In the genomic region with DNA sequence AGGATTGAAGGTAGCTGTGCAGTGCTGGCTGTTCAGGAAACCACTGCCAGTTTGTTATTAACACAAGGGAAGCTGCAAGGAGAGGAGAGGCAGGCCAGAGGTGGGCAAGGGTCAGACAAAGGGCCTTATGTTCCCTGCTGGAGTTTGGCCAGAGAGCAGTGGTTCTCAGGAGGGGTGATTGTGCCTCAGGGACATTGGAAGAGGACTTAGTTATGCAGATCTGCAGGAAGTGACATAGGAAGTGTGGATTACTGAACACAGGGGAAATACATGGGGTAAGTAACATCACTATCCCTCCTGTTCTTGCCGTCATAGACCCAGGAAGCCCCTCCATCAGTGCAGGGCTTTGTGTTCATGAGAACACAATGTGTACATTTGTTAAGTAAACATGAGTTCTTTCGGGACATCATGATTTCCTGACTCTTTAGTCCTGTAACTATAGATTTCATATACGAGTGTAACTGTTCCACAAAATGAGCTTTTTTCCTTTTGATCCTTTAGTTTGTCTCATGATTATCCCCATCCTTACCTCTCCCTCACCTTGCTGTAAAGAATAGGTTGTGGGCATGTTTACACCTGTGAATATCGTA, we compare ENCODE assay signal across 15 cellular contexts. TPM values are rescaled to one million over a fixed set of nuclear protein-coding genes. Genes with fewer than 3 reads are reported as not detected.
A peak's percentile ranks its signal among the peaks of the same experiment; 100 is the strongest.
DNase-seq lines count a peak whose midpoint lies in the region; ATAC-seq and TF ChIP-seq lines count a peak whose summit lies in the region.
"Had no signal": no experiment of that assay in that cellular context is flagged by ENCODE, and none has a peak within 500 bp of the region (broad histone marks: within the 10 kb centered on the region; RNA-seq: fewer than 3 reads in every experiment).

No MANE protein-coding gene starts in this region.

- peak overlapping the region; percentile 27 to 74 (median 60) for H3K27ac Mint-ChIP-seq in CD4-positive, CD25-positive, alpha-beta regulatory T cell
- H3K27ac Mint-ChIP-seq in activated naive CD8-positive, alpha-beta T cell treated with anti-CD3 and anti-CD28 coated beads, Interleukin-2, amount 10 ng/mL, durations not matched to agents 7 days and 5 days: peak overlapping the region; percentile 79
- H3K27ac Mint-ChIP-seq in naive thymus-derived CD4-positive, alpha-beta T cell: peak overlapping the region in 6 of 9 donors; percentile 9 to 89 (median 34)

- no peak for ATAC-seq in CD4-positive, CD25-positive, alpha-beta regulatory T cell (ENCODE audit: low read depth in 2 of 2)
- no peak for ATAC-seq in activated naive CD8-positive, alpha-beta T cell treated with anti-CD3 and anti-CD28 coated beads, Interleukin-2, amount 10 ng/mL, durations not matched to agents 7 days and 5 days (ENCODE audit: low read depth)
- ATAC-seq in naive thymus-derived CD4-positive, alpha-beta T cell: no peak
- ATAC-seq in sciatic nerve: no peak

- H3K4me1 Mint-ChIP-seq in CD4-positive, CD25-positive, alpha-beta regulatory T cell: peaks cover 8 to 24% (median 17%) of the 10 kb centered on the region in 4 donors
- peaks cover 25% of the 10 kb centered on the region for H3K4me1 Mint-ChIP-seq in activated naive CD8-positive, alpha-beta T cell treated with anti-CD3 and anti-CD28 coated beads, Interleukin-2, amount 10 ng/mL, durations not matched to agents 7 days and 5 days
- peaks cover 9 to 32% (median 19%) of the 10 kb centered on the region in 7 donors for H3K4me1 Mint-ChIP-seq in naive thymus-derived CD4-positive, alpha-beta T cell

- no peaks in the 10 kb centered on the region for H3K27me3 Mint-ChIP-seq in CD4-positive, CD25-positive, alpha-beta regulatory T cell
- no peaks in the 10 kb centered on the region for H3K27me3 Mint-ChIP-seq in activated naive CD8-positive, alpha-beta T cell treated with anti-CD3 and anti-CD28 coated beads, Interleukin-2, amount 10 ng/mL, durations not matched to agents 7 days and 5 days
- H3K27me3 Mint-ChIP-seq in naive thymus-derived CD4-positive, alpha-beta T cell: no peaks in the 10 kb centered on the region

- WGBS in esophagus squamous epithelium, 2 donors: 72% methylated on average over 4 of the region's 4 CpGs

- peaks cover 29% of the 10 kb centered on the region for H3K36me3 Mint-ChIP-seq in CD4-positive, CD25-positive, alpha-beta regulatory T cell
- peaks cover 29% of the 10 kb centered on the region for H3K36me3 Mint-ChIP-seq in activated naive CD8-positive, alpha-beta T cell treated with anti-CD3 and anti-CD28 coated beads, Interleukin-2, amount 10 ng/mL, durations not matched to agents 7 days and 5 days
- H3K36me3 Mint-ChIP-seq in naive thymus-derived CD4-positive, alpha-beta T cell: peaks cover 12 to 40% (median 21%) of the 10 kb centered on the region in 5 donors

- intact Hi-C loops in naive thymus-derived CD4-positive, alpha-beta T cell (cut with micrococcal nuclease): loop anchor here in 1 of 2 donors (10.0 kb wide), 1 partner anchor 1935 kb away; a partner anchor contains a TSS
- intact Hi-C loops in sciatic nerve (cut with DNase I) (no loop called here), esophagus squamous epithelium (cut with DNase I) (no loop called here)

- no peak overlapping the region for H3K4me3 ChIP-seq in CD4-positive, CD25-positive, alpha-beta regulatory T cell (ENCODE audit: low read depth, low read length)
- no peak overlapping the region for H3K4me3 ChIP-seq in naive thymus-derived CD4-positive, alpha-beta T cell (ENCODE audit: low read length)
- H3K4me3 ChIP-seq in esophagus squamous epithelium: no peak overlapping the region
- H3K4me3 ChIP-seq: colonic mucosa, MG63 had no signal

- H3K9me3 Mint-ChIP-seq in CD4-positive, CD25-positive, alpha-beta regulatory T cell: no peaks in the 10 kb centered on the region
- H3K9me3 Mint-ChIP-seq in activated naive CD8-positive, alpha-beta T cell treated with anti-CD3 and anti-CD28 coated beads, Interleukin-2, amount 10 ng/mL, durations not matched to agents 7 days and 5 days: no peaks in the 10 kb centered on the region
- no peaks in the 10 kb centered on the region for H3K9me3 Mint-ChIP-seq in naive thymus-derived CD4-positive, alpha-beta T cell
- H3K9me3 Mint-ChIP-seq: nephron had no signal

- H3K27ac ChIP-seq in CD4-positive, CD25-positive, alpha-beta regulatory T cell (ENCODE audit: insufficient read depth, low read length, poor library complexity, severe bottlenecking): no peak overlapping the region
- no peak overlapping the region for H3K27ac ChIP-seq in naive thymus-derived CD4-positive, alpha-beta T cell (ENCODE audit: low read depth, low read length)
- no peak overlapping the region for H3K27ac ChIP-seq in esophagus squamous epithelium
- H3K27ac ChIP-seq: colonic mucosa had no signal

- POLR2A ChIA-PET in activated naive CD8-positive, alpha-beta T cell treated with anti-CD3 and anti-CD28 coated beads, Interleukin-2, amount 10 ng/mL, durations not matched to agents 7 days and 5 days (lab: Charles Lee): interaction anchor here (0.8 kb wide), 1 partner anchor 9 kb away, joined by 3 read pairs; no protein-coding TSS in a partner anchor
- POLR2A ChIA-PET in naive thymus-derived CD4-positive, alpha-beta T cell (lab: Charles Lee): interaction anchor here (0.8 to 1.1 kb wide), 3 partner anchors 9 to 157 kb away, joined by 3 to 5 read pairs (median 3); no protein-coding TSS in a partner anchor

- H3K36me3 ChIP-seq in CD4-positive, CD25-positive, alpha-beta regulatory T cell (ENCODE audit: control insufficient read depth, insufficient read depth, low read length): peaks cover 71% of the 10 kb centered on the region
- H3K36me3 ChIP-seq in naive thymus-derived CD4-positive, alpha-beta T cell (ENCODE audit: control insufficient read depth in 2 of 3, insufficient read depth in 3 of 3, low read length in 3 of 3): peaks cover 10 to 71% (median 37%) of the 10 kb centered on the region in 3 experiments
- peaks cover 16 to 77% (median 45%) of the 10 kb centered on the region in 3 donors for H3K36me3 ChIP-seq in esophagus squamous epithelium

- TF ChIP-seq POLR2A in esophagus squamous epithelium (IDR thresholded peaks at IDR 0.05): no peak

- no peaks in the 10 kb centered on the region for H3K27me3 ChIP-seq in CD4-positive, CD25-positive, alpha-beta regulatory T cell (ENCODE audit: control insufficient read depth, insufficient read depth, low read length)
- H3K27me3 ChIP-seq in naive thymus-derived CD4-positive, alpha-beta T cell (ENCODE audit: control insufficient read depth in 2 of 2, insufficient read depth in 2 of 2, low read length in 2 of 2): no peaks in the 10 kb centered on the region
- H3K27me3 ChIP-seq in esophagus squamous epithelium: no peaks in the 10 kb centered on the region
- H3K27me3 ChIP-seq: colonic mucosa, MG63 had no signal

- no peak for TF ChIP-seq CTCF in esophagus squamous epithelium (IDR thresholded peaks at IDR 0.05)

- H3K4me1 ChIP-seq in CD4-positive, CD25-positive, alpha-beta regulatory T cell (ENCODE audit: control insufficient read depth, insufficient read depth, low read length, poor library complexity, severe bottlenecking): peaks cover 9% of the 10 kb centered on the region
- peaks cover 5 to 8% of the 10 kb centered on the region in 2 donors for H3K4me1 ChIP-seq in naive thymus-derived CD4-positive, alpha-beta T cell (ENCODE audit: control insufficient read depth in 2 of 2, insufficient read depth in 2 of 2, low read length in 2 of 2)
- peaks cover 0 to 47% (median 14%) of the 10 kb centered on the region in 3 donors for H3K4me1 ChIP-seq in esophagus squamous epithelium
- H3K4me1 ChIP-seq: colonic mucosa had no signal

- no peak overlapping the region for H3K4me3 Mint-ChIP-seq in CD4-positive, CD25-positive, alpha-beta regulatory T cell
- H3K4me3 Mint-ChIP-seq in activated naive CD8-positive, alpha-beta T cell treated with anti-CD3 and anti-CD28 coated beads, Interleukin-2, amount 10 ng/mL, durations not matched to agents 7 days and 5 days: no peak overlapping the region
- H3K4me3 Mint-ChIP-seq in naive thymus-derived CD4-positive, alpha-beta T cell: no peak overlapping the region
- H3K4me3 Mint-ChIP-seq: nephron had no signal

- no peaks in the 10 kb centered on the region for H3K9me3 ChIP-seq in CD4-positive, CD25-positive, alpha-beta regulatory T cell (ENCODE audit: control insufficient read depth in 2 of 2, low read length in 2 of 2)
- no peaks in the 10 kb centered on the region for H3K9me3 ChIP-seq in naive thymus-derived CD4-positive, alpha-beta T cell (ENCODE audit: control insufficient read depth in 2 of 3, low read length in 3 of 3)
- no peaks in the 10 kb centered on the region for H3K9me3 ChIP-seq in esophagus squamous epithelium
- H3K9me3 ChIP-seq: colonic mucosa, MG63 had no signal

- CTCF ChIA-PET in naive thymus-derived CD4-positive, alpha-beta T cell (lab: Charles Lee): no interaction called here

- DNase-seq in CD4-positive, CD25-positive, alpha-beta regulatory T cell: no peak
- DNase-seq in HT1080 (ENCODE audit: low read depth): peak; percentile 49
- DNase-seq in activated naive CD8-positive, alpha-beta T cell treated with anti-CD3 and anti-CD28 coated beads, Interleukin-2, amount 10 ng/mL, durations not matched to agents 7 days and 5 days: no peak
- no peak for DNase-seq in naive thymus-derived CD4-positive, alpha-beta T cell
- DNase-seq in sciatic nerve (ENCODE audit: low spot score): no peak
- DNase-seq in stimulated activated naive CD4-positive, alpha-beta T cell treated with Interleukin-2 at 50 U/mL for 16 hours (lab: John Stamatoyannopoulos, UW): no peak
- no peak for DNase-seq in esophagus squamous epithelium (lab: John Stamatoyannopoulos, UW)
- DNase-seq: amniotic stem cell, colonic mucosa, erythroblast, mammary epithelial cell, MG63, NCI-H1694 treated with DMSO at 0.1 percent for 48 hours, NCI-H345 had no signal

RNA-seq across cellular contexts. Expression of a gene that starts 5.9 kb away (rescaled TPM):
- total RNA-seq in CD4-positive, CD25-positive, alpha-beta regulatory T cell: 27.3 TPM
- 10 to 100 TPM; 25.5 to 34.7 (median 29.1) TPM for polyA plus RNA-seq in CD4-positive, CD25-positive, alpha-beta regulatory T cell
- 27.3 and 37.1 TPM in 2 replicates for total RNA-seq in HT1080 (2014; rRNA removed; shearing (Covaris generic))
- 36.6 and 38.2 TPM in 2 replicates for polyA plus RNA-seq in HT1080 (2015; cell fraction: cytosol; rRNA removed)
- 19.4 and 22.5 TPM in 2 replicates for polyA plus RNA-seq in HT1080 (2015; cell fraction: nucleus; rRNA removed)
- total RNA-seq in activated naive CD8-positive, alpha-beta T cell treated with anti-CD3 and anti-CD28 coated beads, Interleukin-2, amount 10 ng/mL, durations not matched to agents 7 days and 5 days: 10 to 100 TPM; 18.9 to 19.2 TPM
- 10 to 100 TPM; 18.9 to 22.8 (median 20.1) TPM for total RNA-seq in naive thymus-derived CD4-positive, alpha-beta T cell
- polyA plus RNA-seq in naive thymus-derived CD4-positive, alpha-beta T cell: 10 to 100 TPM; 23.4 to 29.0 TPM
- total RNA-seq in sciatic nerve: 16.5 TPM
- total RNA-seq in esophagus squamous epithelium: 10 to 100 TPM; 11.4 to 27.3 (median 13.6) TPM

RNA-seq across cellular contexts. Expression of a gene that starts 6.0 kb away (rescaled TPM):
- total RNA-seq in CD4-positive, CD25-positive, alpha-beta regulatory T cell: 44.6 TPM
- polyA plus RNA-seq in CD4-positive, CD25-positive, alpha-beta regulatory T cell: 10 to 100 TPM; 12.0 to 16.1 (median 13.6) TPM
- total RNA-seq in HT1080 (2014; rRNA removed; shearing (Covaris generic)): 23.4 and 28.6 TPM in 2 replicates
- 30.4 and 33.2 TPM in 2 replicates for polyA plus RNA-seq in HT1080 (2015; cell fraction: cytosol; rRNA removed)
- polyA plus RNA-seq in HT1080 (2015; cell fraction: nucleus; rRNA removed): 72.3 and 77.9 TPM in 2 replicates
- total RNA-seq in activated naive CD8-positive, alpha-beta T cell treated with anti-CD3 and anti-CD28 coated beads, Interleukin-2, amount 10 ng/mL, durations not matched to agents 7 days and 5 days: 10 to 100 TPM; 42.6 to 48.2 TPM
- total RNA-seq in naive thymus-derived CD4-positive, alpha-beta T cell: 10 to 100 TPM; 45.5 to 64.3 (median 59.1) TPM
- 10 to 100 TPM; 21.5 to 23.9 TPM for polyA plus RNA-seq in naive thymus-derived CD4-positive, alpha-beta T cell
- total RNA-seq in sciatic nerve: 42.2 TPM
- 10 to 100 TPM; 21.9 to 28.5 (median 24.5) TPM for total RNA-seq in esophagus squamous epithelium

RNA-seq across cellular contexts. Expression of a gene that starts 22.7 kb away (rescaled TPM):
- 109 TPM for total RNA-seq in CD4-positive, CD25-positive, alpha-beta regulatory T cell
- 10 to 100 TPM; 31.9 to 43.7 (median 39.2) TPM for polyA plus RNA-seq in CD4-positive, CD25-positive, alpha-beta regulatory T cell
- 41.9 and 44.7 TPM in 2 replicates for total RNA-seq in HT1080 (2014; rRNA removed; shearing (Covaris generic))
- polyA plus RNA-seq in HT1080 (2015; cell fraction: cytosol; rRNA removed): 18.2 and 20.1 TPM in 2 replicates
- 68.2 and 71.1 TPM in 2 replicates for polyA plus RNA-seq in HT1080 (2015; cell fraction: nucleus; rRNA removed)
- 10 to 100 TPM; 64.6 to 67.9 TPM for total RNA-seq in activated naive CD8-positive, alpha-beta T cell treated with anti-CD3 and anti-CD28 coated beads, Interleukin-2, amount 10 ng/mL, durations not matched to agents 7 days and 5 days
- 100 to 1,000 TPM in 1 of 5 experiments, 10 to 100 TPM in 4; 63.6 to 107 (median 72.9) TPM for total RNA-seq in naive thymus-derived CD4-positive, alpha-beta T cell
- 10 to 100 TPM; 25.8 to 45.8 TPM for polyA plus RNA-seq in naive thymus-derived CD4-positive, alpha-beta T cell
- total RNA-seq in sciatic nerve (28.0 TPM), esophagus squamous epithelium (10 to 100 TPM; 21.6 to 27.1 (median 25.8) TPM)
